In genomic region chr12:6554990-6555691, GRCh38 we compare ENCODE assay signal across 8 cellular contexts. TPM values are rescaled to one million over a fixed set of nuclear protein-coding genes. Genes with fewer than 3 reads are reported as not detected.
DNase-seq lines count a peak whose midpoint lies in the region; ATAC-seq and TF ChIP-seq lines count a peak whose summit lies in the region.

No MANE protein-coding gene starts in this region.

- H2BK15ac ChIP-seq in IMR-90 (ENCODE audit: low read depth, low read length): no peak overlapping the region

- H3K23ac ChIP-seq in IMR-90 (ENCODE audit: low read depth, low read length): peak overlapping the region; percentile 98

- H3K36me3 ChIP-seq in IMR-90 (ENCODE audit: control insufficient read depth, insufficient read depth, low read length): peaks cover 18% of the 10 kb centered on the region
- H3K36me3 ChIP-seq in mucosa of descending colon (ENCODE audit: low read depth): peaks cover 2% of the 10 kb centered on the region

- peaks cover 26% of the 10 kb centered on the region; the same call in 1 of the 2 replicates for H4K20me1 ChIP-seq in IMR-90 (ENCODE audit: insufficient read depth, low read length)

- peak overlapping the region; percentile 53 for H4K5ac ChIP-seq in IMR-90 (ENCODE audit: low read depth, low read length)

- H3K79me1 ChIP-seq in IMR-90 (ENCODE audit: low read depth in 1 of 2, low read length in 2 of 2): peaks cover 26 to 74% of the 10 kb centered on the region in 2 experiments; a peak in 3 of 4 replicates

- H2BK20ac ChIP-seq in IMR-90 (ENCODE audit: low read depth, low read length): no peak overlapping the region

- TF ChIP-seq POLR2A in IMR-90 (IDR thresholded peaks at IDR 0.05; ENCODE audit: low read depth, low read length): no peak

- peaks cover 15% of the 10 kb centered on the region for H3K9me1 ChIP-seq in IMR-90 (ENCODE audit: insufficient read depth, low read length)

- no peaks in the 10 kb centered on the region for H3K27me3 ChIP-seq in IMR-90 (ENCODE audit: control insufficient read depth, insufficient read depth, low read length)

- DNase-seq in stimulated activated CD4-positive, alpha-beta T cell treated with anti-CD3 and anti-CD28 coated beads, Interleukin-15, amount 100 ng/mL, for 24 hours: peak; percentile 50
- DNase-seq in stimulated activated CD4-positive, alpha-beta T cell treated with anti-CD3 and anti-CD28 coated beads, Interleukin-2, amount 100 ng/mL, for 48 hours: no peak
- DNase-seq in IMR-90: no peak
- DNase-seq in caudate nucleus (lab: John Stamatoyannopoulos, UW): peak in 4 of 61 donors; percentile 16 to 33 (median 22)
- DNase-seq in mucosa of descending colon: peak in 1 of 3 donors; percentile 63
- no peak for DNase-seq in NCI-H1417 treated with DMSO at 0.1 percent for 48 hours (lab: John Stamatoyannopoulos, UW)
- no peak for DNase-seq in NCI-H2107 (lab: John Stamatoyannopoulos, UW)

- ATAC-seq in IMR-90 (ENCODE audit: low read depth): peak; percentile 4
- no peak for ATAC-seq in mucosa of descending colon
- ATAC-seq in HG03097 (IDR thresholded peaks at IDR 0.05; ENCODE audit: low FRiP score, unreplicated experiment): no peak

- TF ChIP-seq CTCF in IMR-90 (conservative IDR thresholded peaks at IDR 0.05; ENCODE audit: low read depth, low read length) (no peak), mucosa of descending colon (IDR thresholded peaks at IDR 0.05) (no peak)

- POLR2A ChIA-PET in IMR-90 (lab: Charles Lee; ENCODE audit: unreplicated experiment): no interaction called here

- peak overlapping the region; percentile 65; the same call in 1 of the 2 replicates for H3K56ac ChIP-seq in IMR-90 (ENCODE audit: extremely low read depth, insufficient read depth, low read length)

- H2AFZ ChIP-seq in IMR-90 (replicated peaks; ENCODE audit: low read length, poor library complexity): peak overlapping the region; percentile 73

- peak overlapping the region; percentile 97 for H3K14ac ChIP-seq in IMR-90 (replicated peaks; ENCODE audit: low read depth, low read length)

- peak overlapping the region; percentile 27 for H4K91ac ChIP-seq in IMR-90 (ENCODE audit: insufficient read depth, low read depth, low read length)

- H3K9me3 ChIP-seq in IMR-90 (ENCODE audit: control insufficient read depth, insufficient read depth, low read length) (no peaks in the 10 kb centered on the region), mucosa of descending colon (no peaks in the 10 kb centered on the region)

- dilution Hi-C loops in IMR-90 (cut with HindIII; ENCODE audit: low sequenced_read_pairs, unreplicated experiment): no loop called here

- H2AK5ac ChIP-seq in IMR-90 (ENCODE audit: low read depth, low read length): peak overlapping the region; percentile 45

- CTCF ChIA-PET in IMR-90 (lab: Yijun Ruan, JAX): interaction anchor here (0.5 kb wide), 1 partner anchor 10 kb away, joined by 3 read pairs; no protein-coding TSS in a partner anchor

- H3K27ac ChIP-seq in IMR-90 (ENCODE audit: insufficient read depth, low read length) (peak overlapping the region; percentile 72), caudate nucleus (ENCODE audit: low read depth, low read length) (peak overlapping the region; percentile 44)

- TF ChIP-seq RAD21 in IMR-90 (IDR thresholded peaks at IDR 0.05; ENCODE audit: low read length): no peak

- intact Hi-C loops in IMR-90 (cut with micrococcal nuclease) (loop anchor here (5.0 to 10.0 kb wide), 3 partner anchors 52 to 570 kb away; partner anchors contain the start of genes CHD4 and ZNF384), mucosa of descending colon (cut with DNase I, micrococcal nuclease) (no loop called here)

- H3K18ac ChIP-seq in IMR-90 (ENCODE audit: low read depth, low read length): peak overlapping the region; percentile 38

- H3K9ac ChIP-seq in IMR-90 (ENCODE audit: low read depth, low read length): peak overlapping the region; percentile 74

- H3K4me1 ChIP-seq in IMR-90 (ENCODE audit: control insufficient read depth, insufficient read depth, low read length): peaks cover 36% of the 10 kb centered on the region
- peaks cover 11% of the 10 kb centered on the region for H3K4me1 ChIP-seq in mucosa of descending colon (ENCODE audit: low read depth)

- no TSS peak for BruUV-seq in IMR-90 (replicated peaks; lab: Mats Ljungman, UMichigan)

- peak overlapping the region; percentile 94 for H2AK9ac ChIP-seq in IMR-90 (replicated peaks; ENCODE audit: low read depth, low read length, poor library complexity)

- H2BK120ac ChIP-seq in IMR-90 (ENCODE audit: low read depth, low read length): peak overlapping the region; percentile 52; the same call in 1 of the 2 replicates

- peak overlapping the region; percentile 100 for H3K4me2 ChIP-seq in IMR-90 (ENCODE audit: low read depth, low read length)

- peak overlapping the region in 1 of 2 experiments; percentile 72; a peak in 1 of 4 replicates for H4K8ac ChIP-seq in IMR-90 (ENCODE audit: low read depth in 2 of 2, low read length in 2 of 2)

- H3K4me3 ChIP-seq in IMR-90 (ENCODE audit: insufficient read depth, low read depth, low read length) (peak overlapping the region; percentile 82), mucosa of descending colon (peak overlapping the region; percentile 32)

- 0% methylated on average over 16 of the region's 62 CpGs; no CpG with 5 or more reads in 1 of the 2 experiments for WGBS in IMR-90 (ENCODE audit: extremely low coverage in 2 of 2, insufficient read length in 1 of 2), 2 experiments

- in situ Hi-C loops in IMR-90 (cut with MboI; ENCODE audit: low sequenced_read_pairs): no loop called here

- H2BK5ac ChIP-seq in IMR-90 (ENCODE audit: low read depth, low read length, poor library complexity, severe bottlenecking): peak overlapping the region; percentile 69

- H3K4ac ChIP-seq in IMR-90 (ENCODE audit: low read depth, low read length): peak overlapping the region; percentile 84

TF ChIP-seq in IMR-90, 13 proteins besides CTCF, POLR2A, EP300 and RAD21:
- TF ChIP-seq MAZ (IDR thresholded peaks at IDR 0.05; ENCODE audit: borderline replicate concordance, low read depth, low read length) (no peak), CHD1 (IDR thresholded peaks at IDR 0.05; ENCODE audit: low read depth, low read length) (no peak), RFX5 (IDR thresholded peaks at IDR 0.05; ENCODE audit: low read depth, low read length) (no peak), MAFK (IDR thresholded peaks at IDR 0.05; ENCODE audit: low read depth, low read length) (no peak), CEBPB (IDR thresholded peaks at IDR 0.05; ENCODE audit: low read depth, low read length) (no peak), USF2 (IDR thresholded peaks at IDR 0.05; ENCODE audit: low read depth, low read length) (no peak), FOS (IDR thresholded peaks at IDR 0.05; ENCODE audit: low read depth, low read length) (no peak)
- TF ChIP-seq, protein P1, sequence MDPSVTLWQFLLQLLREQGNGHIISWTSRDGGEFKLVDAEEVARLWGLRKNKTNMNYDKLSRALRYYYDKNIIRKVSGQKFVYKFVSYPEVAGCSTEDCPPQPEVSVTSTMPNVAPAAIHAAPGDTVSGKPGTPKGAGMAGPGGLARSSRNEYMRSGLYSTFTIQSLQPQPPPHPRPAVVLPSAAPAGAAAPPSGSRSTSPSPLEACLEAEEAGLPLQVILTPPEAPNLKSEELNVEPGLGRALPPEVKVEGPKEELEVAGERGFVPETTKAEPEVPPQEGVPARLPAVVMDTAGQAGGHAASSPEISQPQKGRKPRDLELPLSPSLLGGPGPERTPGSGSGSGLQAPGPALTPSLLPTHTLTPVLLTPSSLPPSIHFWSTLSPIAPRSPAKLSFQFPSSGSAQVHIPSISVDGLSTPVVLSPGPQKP (IDR thresholded peaks at IDR 0.05; ENCODE audit: borderline replicate concordance, low read depth, low read length): no peak
TF ChIP-seq in IMR-90: peak in this region for 0.

RNA-seq across cellular contexts. Expression of gene IFFO1, which starts 0.7 kb away (rescaled TPM):
- total RNA-seq in IMR-90 (2012; rRNA removed): 5.6 and 5.8 TPM in 2 replicates
- 35.1 and 37.8 TPM in 2 replicates for polyA plus RNA-seq in IMR-90 (2012; rRNA removed)
- polyA plus RNA-seq in IMR-90 (2012; cell fraction: cytosol; rRNA removed): 30.6 and 33.4 TPM in 2 replicates
- polyA plus RNA-seq in IMR-90 (2012; cell fraction: nucleus; rRNA removed; ENCODE audit: low replicate concordance): 194 and 345 TPM in 2 replicates
- total RNA-seq in mucosa of descending colon: 10 to 100 TPM in 1 of 3 donors, 1 to 10 TPM in 2; 3.6 to 22.4 (median 8.2) TPM

RNA-seq across cellular contexts. Expression of gene NOP2, which starts 12.9 kb away (rescaled TPM):
- total RNA-seq in IMR-90 (2012; rRNA removed) (32.5 and 35.8 TPM in 2 replicates), mucosa of descending colon (10 to 100 TPM; 26.1 to 32.4 (median 26.6) TPM)
- polyA plus RNA-seq in IMR-90 (2012; rRNA removed): 49.9 and 51.7 TPM in 2 replicates
- 11.8 and 18.6 TPM in 2 replicates for polyA plus RNA-seq in IMR-90 (2012; cell fraction: cytosol; rRNA removed)
- 170 and 206 TPM in 2 replicates for polyA plus RNA-seq in IMR-90 (2012; cell fraction: nucleus; rRNA removed; ENCODE audit: low replicate concordance)

RNA-seq across cellular contexts. Expression of gene GAPDH, which starts 20.8 kb away (rescaled TPM):
- 11,536 and 12,939 TPM in 2 replicates for total RNA-seq in IMR-90 (2012; rRNA removed)
- 21,893 and 22,387 TPM in 2 replicates for polyA plus RNA-seq in IMR-90 (2012; rRNA removed)
- polyA plus RNA-seq in IMR-90 (2012; cell fraction: cytosol; rRNA removed): 8,363 and 20,126 TPM in 2 replicates
- polyA plus RNA-seq in IMR-90 (2012; cell fraction: nucleus; rRNA removed; ENCODE audit: low replicate concordance): 5,196 and 8,980 TPM in 2 replicates
- total RNA-seq in mucosa of descending colon: 1,000 to 10,000 TPM; 1,543 to 3,034 (median 2,070) TPM

RNA-seq across cellular contexts. Expression of gene CHD4, which starts 52.0 kb away (rescaled TPM):
- total RNA-seq in IMR-90 (2012; rRNA removed): 262 and 279 TPM in 2 replicates
- 99.8 and 116 TPM in 2 replicates for polyA plus RNA-seq in IMR-90 (2012; rRNA removed)
- polyA plus RNA-seq in IMR-90 (2012; cell fraction: cytosol; rRNA removed): 56.6 and 65.1 TPM in 2 replicates
- polyA plus RNA-seq in IMR-90 (2012; cell fraction: nucleus; rRNA removed; ENCODE audit: low replicate concordance): 126 and 164 TPM in 2 replicates
- total RNA-seq in mucosa of descending colon: 100 to 1,000 TPM; 127 to 243 (median 149) TPM
